Comparison of ENCODE assay signal across 23 cellular contexts in genomic region chr4:168945291-168945690, GRCh38.
DNase-seq lines count a peak whose midpoint lies in the region; ATAC-seq, FAIRE-seq and TF ChIP-seq lines count a peak whose summit lies in the region.
"Had no signal": no experiment of that assay in that cellular context is flagged by ENCODE, and none has a peak within 500 bp of the region (broad histone marks: within the 10 kb centered on the region; RNA-seq: fewer than 3 reads in every experiment).

No MANE protein-coding gene starts in this region.

- ATAC-seq in GM19328 (IDR thresholded peaks at IDR 0.05; ENCODE audit: unreplicated experiment) = no peak

- H2AFZ ChIP-seq in neural progenitor cell (replicated peaks) = no peak overlapping the region

- no peaks in the 10 kb centered on the region for H3K9me3 ChIP-seq in neural progenitor cell (ENCODE audit: low read depth)
- H3K9me3 ChIP-seq: BE2C had no signal

- no peak for FAIRE-seq in H54 (lab: Jason Lieb, UNC)
- FAIRE-seq: A204.1, GM12891, GM18507 had no signal

- H3K27ac Mint-ChIP-seq in neural progenitor cell = no peak overlapping the region
- H3K27ac Mint-ChIP-seq: CD14-positive monocyte; CD4-positive, alpha-beta T cell had no signal

- TF ChIP-seq POLR2A in H54 (IDR thresholded peaks at IDR 0.05; ENCODE audit: low read depth, low read length) = no peak

- H3F3A ChIP-seq in neural progenitor cell (ENCODE audit: low read depth) = peaks cover 19% of the 10 kb centered on the region

- no peaks in the 10 kb centered on the region for H3K36me3 ChIP-seq in neural progenitor cell
- H3K36me3 ChIP-seq: BE2C had no signal

- no peak overlapping the region for H3K9ac ChIP-seq in neural progenitor cell
- H3K9ac ChIP-seq: BLaER1 treated with 17β-estradiol and CSF1 and Interleukin-3, amounts not matched to agents 10 nM and 100 nM had no signal

- no peaks in the 10 kb centered on the region for H3K27me3 ChIP-seq in neural progenitor cell
- H3K27me3 ChIP-seq: BE2C; BLaER1 treated with 17β-estradiol and CSF1 and Interleukin-3, amounts not matched to agents 10 nM and 100 nM had no signal

- H3K9me3 Mint-ChIP-seq in neural progenitor cell = peaks cover 34% of the 10 kb centered on the region

- peak overlapping the region; percentile 56 for H3K27ac ChIP-seq in neural progenitor cell
- H3K27ac ChIP-seq: BLaER1 treated with 17β-estradiol and CSF1 and Interleukin-3, amounts not matched to agents 10 nM and 100 nM had no signal

- H3K79me2 ChIP-seq in neural progenitor cell (ENCODE audit: low read depth) = no peaks in the 10 kb centered on the region

- peaks cover 16% of the 10 kb centered on the region for H3K36me3 Mint-ChIP-seq in neural progenitor cell
- H3K36me3 Mint-ChIP-seq: CD14-positive monocyte had no signal

- no peak for TF ChIP-seq CTCF in neural progenitor cell (IDR thresholded peaks at IDR 0.05)

- H3K4me2 ChIP-seq in neural progenitor cell = peak overlapping the region; percentile 32
- H3K4me2 ChIP-seq: BLaER1 treated with 17β-estradiol and CSF1 and Interleukin-3, amounts not matched to agents 10 nM and 100 nM had no signal

- no peaks in the 10 kb centered on the region for H4K20me1 ChIP-seq in neural progenitor cell (ENCODE audit: low read depth)
- H4K20me1 ChIP-seq: BLaER1 treated with 17β-estradiol and CSF1 and Interleukin-3, amounts not matched to agents 10 nM and 100 nM had no signal

- DNase-seq in NCI-H82 (lab: John Stamatoyannopoulos, UW) (peak; percentile 82), foreskin melanocyte (peak; percentile 10), neural progenitor cell (ENCODE audit: low spot score) (peak; percentile 72), occipital lobe (lab: John Stamatoyannopoulos, UW) (no peak), H54 (ENCODE audit: insufficient read length, low spot score) (no peak), A172 (ENCODE audit: low spot score) (no peak)
- DNase-seq: ACHN; AML-193; BE2C; CD4-positive, alpha-beta T cell; CD8-positive, alpha-beta memory T cell; DMS53; DMS79 treated with DMSO at 0.1 percent for 48 hours; GF-D8; GOT3; H7; HCEC 1CT had no signal

- peaks cover 9% of the 10 kb centered on the region for H3K4me1 Mint-ChIP-seq in neural progenitor cell
- H3K4me1 Mint-ChIP-seq: CD14-positive monocyte; CD8-positive, alpha-beta memory T cell had no signal

- H3K4me3 Mint-ChIP-seq in neural progenitor cell = no peak overlapping the region
- H3K4me3 Mint-ChIP-seq: CD14-positive monocyte; CD4-positive, alpha-beta T cell; CD8-positive, alpha-beta memory T cell had no signal

- no peak overlapping the region for H3K4me3 ChIP-seq in neural progenitor cell
- H3K4me3 ChIP-seq: BLaER1 treated with 17β-estradiol and CSF1 and Interleukin-3, amounts not matched to agents 10 nM and 100 nM had no signal

- H3K4me1 ChIP-seq in neural progenitor cell = peaks cover 17% of the 10 kb centered on the region
- H3K4me1 ChIP-seq: BE2C; BLaER1 treated with 17β-estradiol and CSF1 and Interleukin-3, amounts not matched to agents 10 nM and 100 nM had no signal

- H3K27me3 Mint-ChIP-seq in neural progenitor cell (ENCODE audit: insufficient read depth, low read depth) = no peaks in the 10 kb centered on the region
- H3K27me3 Mint-ChIP-seq: CD4-positive, alpha-beta T cell; CD8-positive, alpha-beta memory T cell had no signal

Comparison
In these comparisons a context has a peak if more than half of its experiments do, and no peak if none do; other contexts are left out.
1. DNase-seq: peak in NCI-H82 (single experiment), foreskin melanocyte (single experiment) and neural progenitor cell (single experiment); none in occipital lobe (single experiment), H54 (single experiment) and A172 (single experiment).